14 cellular contexts compared by ENCODE assay signal in genomic region chrX:51712953-51713647, GRCh38. TPM values are rescaled to one million over a fixed set of nuclear protein-coding genes. Genes with fewer than 3 reads are reported as not detected.
"Had no signal": no experiment of that assay in that cellular context is flagged by ENCODE, and none has a peak within 500 bp of the region (broad histone marks: within the 10 kb centered on the region; RNA-seq: fewer than 3 reads in every experiment).

No MANE protein-coding gene starts in this region.

RNA-seq across cellular contexts. Expression of gene CENPVL1, which starts 2.8 kb away (rescaled TPM):
- total RNA-seq: natural killer cell, osteoblast, ovary, psoas muscle, renal cortical epithelial cell, right cardiac atrium, right lobe of liver, sigmoid colon, skeletal muscle tissue, suprapubic skin, transverse colon, upper lobe of right lung, urinary bladder, uterus had no signal
- polyA plus RNA-seq: ovary, psoas muscle, right cardiac atrium, sigmoid colon, urinary bladder had no signal

RNA-seq across cellular contexts. Expression of gene CENPVL2, which starts 30.5 kb away (rescaled TPM):
- total RNA-seq: natural killer cell, osteoblast, ovary, psoas muscle, renal cortical epithelial cell, right cardiac atrium, right lobe of liver, sigmoid colon, skeletal muscle tissue, suprapubic skin, transverse colon, upper lobe of right lung, urinary bladder, uterus had no signal
- polyA plus RNA-seq: ovary, psoas muscle, right cardiac atrium, sigmoid colon, urinary bladder had no signal
